28 cellular contexts compared by ENCODE assay signal in genomic region chr21:44831227-44831626, GRCh38. TPM values are rescaled to one million over a fixed set of nuclear protein-coding genes. Genes with fewer than 3 reads are reported as not detected.
A peak's percentile ranks its signal among the peaks of the same experiment; 100 is the strongest.
DNase-seq lines count a peak whose midpoint lies in the region; ATAC-seq, FAIRE-seq and TF ChIP-seq lines count a peak whose summit lies in the region.
"Had no signal": no experiment of that assay in that cellular context is flagged by ENCODE, and none has a peak within 500 bp of the region (broad histone marks: within the 10 kb centered on the region; RNA-seq: fewer than 3 reads in every experiment).

No MANE protein-coding gene starts in this region.

- no peak overlapping the region for H2AFZ ChIP-seq in Karpas-422 (ENCODE audit: low read length)
- H2AFZ ChIP-seq in K562 (ENCODE audit: low read depth, low read length), result no peak overlapping the region

- no peaks in the 10 kb centered on the region for H3K9me1 ChIP-seq in K562 (ENCODE audit: control insufficient read depth, insufficient read depth, low read length)

- peak overlapping the region; percentile 16 for H3K4me2 ChIP-seq in Karpas-422 (ENCODE audit: low read depth, low read length, poor library complexity, severe bottlenecking)
- no peak overlapping the region for H3K4me2 ChIP-seq in K562 (ENCODE audit: insufficient read depth, low read length)

- ATAC-seq in K562 (no peak), GM19397 (IDR thresholded peaks at IDR 0.05; ENCODE audit: unreplicated experiment) (no peak)
- ATAC-seq: HepG2; natural killer cell treated with Interleukin-12 subunit alpha and Interleukin-12 subunit beta and Interleukin-15 and Interleukin-18, amount 100 ng/mL, for 72 hours; Panc1 had no signal

- TF ChIP-seq CTCF in K562 (IDR thresholded peaks at IDR 0.05 in 2 of 3, conservative IDR thresholded peaks at IDR 0.05 in 1 of 3; ENCODE audit: insufficient read depth in 2 of 3, low read depth in 1 of 3, low read length in 3 of 3), result no peak

- peaks cover 6% of the 10 kb centered on the region for H3K9me3 Mint-ChIP-seq in activated naive CD4-positive, alpha-beta T cell treated with anti-CD3 and anti-CD28 coated beads, Interleukin-2, amount 50 U/mL, for 24 hours
- peaks cover 30% of the 10 kb centered on the region for H3K9me3 Mint-ChIP-seq in activated naive CD4-positive, alpha-beta T cell treated with anti-CD3 and anti-CD28 coated beads, Interleukin-2, amount 10 ng/mL, durations not matched to agents 7 days and 5 days

- no peak for DNase-seq in activated naive CD4-positive, alpha-beta T cell treated with anti-CD3 and anti-CD28 coated beads, Interleukin-2, amount 10 ng/mL, durations not matched to agents 7 days and 5 days
- no peak for DNase-seq in Karpas-422
- no peak for DNase-seq in K562 (ENCODE audit: extremely low read depth in 1 of 4, low spot score in 3 of 4)
- no peak for DNase-seq in UCSD-AML1 (lab: John Stamatoyannopoulos, UW; ENCODE audit: unreplicated experiment)
- no peak for DNase-seq in mucosa of gallbladder (ENCODE audit: low spot score)
- no peak for DNase-seq in stimulated activated CD8-positive, alpha-beta memory T cell treated with anti-CD3 and anti-CD28 coated beads, Interleukin-4, amount 100 ng/mL, for 48 hours
- DNase-seq: activated CD4-positive, alpha-beta T cell treated with anti-CD3 and anti-CD28 coated beads, Interleukin-2, amount 50 U/mL, for 48 hours; activated CD4-positive, CD25-positive, alpha-beta regulatory T cell; activated CD8-positive, alpha-beta memory T cell treated with anti-CD3 and anti-CD28 coated beads, Interleukin-2, amount 50 U/mL, for 4 hours; activated gamma-delta T cell treated with Interleukin-2 at 50 U/mL for 16 hours; BE2C; brain microvascular endothelial cell; Calu3; GOT3; left ventricle myocardium inferior; NCI-H1048; NCI-H1694; SHP77; stomach; T1000; thyroid gland had no signal

- POLR2A ChIA-PET in K562 (lab: Yijun Ruan, JAX), result no interaction called here

- H3K79me2 ChIP-seq in Karpas-422 (ENCODE audit: low read length), result no peaks in the 10 kb centered on the region
- H3K79me2 ChIP-seq in K562 (ENCODE audit: control insufficient read depth, insufficient read depth, low read length), result no peaks in the 10 kb centered on the region

- TF ChIP-seq EP300 in K562 (IDR thresholded peaks at IDR 0.05; ENCODE audit: low read length), result no peak

- H4K20me1 ChIP-seq in Karpas-422 (ENCODE audit: insufficient read depth, low read depth, low read length) (no peaks in the 10 kb centered on the region), K562 (replicated peaks; ENCODE audit: control insufficient read depth, insufficient read depth, low read length) (no peaks in the 10 kb centered on the region)

- no peak for TF ChIP-seq POLR2A in K562 (conservative IDR thresholded peaks at IDR 0.05)

- no TSS peak for BruUV-seq in K562 (replicated peaks; lab: Mats Ljungman, UMichigan)

- peaks cover 11% of the 10 kb centered on the region for H3K36me3 Mint-ChIP-seq in activated naive CD4-positive, alpha-beta T cell treated with anti-CD3 and anti-CD28 coated beads, Interleukin-2, amount 50 U/mL, for 24 hours
- H3K36me3 Mint-ChIP-seq in activated naive CD4-positive, alpha-beta T cell treated with anti-CD3 and anti-CD28 coated beads, Interleukin-2, amount 10 ng/mL, durations not matched to agents 7 days and 5 days, result peaks cover 7% of the 10 kb centered on the region

- peaks cover 12% of the 10 kb centered on the region for H3K9me3 ChIP-seq in Karpas-422 (ENCODE audit: low read length)
- peaks cover 16% of the 10 kb centered on the region for H3K9me3 ChIP-seq in K562 (replicated peaks; ENCODE audit: control insufficient read depth, insufficient read depth, low read depth, low read length)
- H3K9me3 ChIP-seq: BE2C, thyroid gland had no signal

- H3K4me3 ChIP-seq in Karpas-422 (ENCODE audit: low read length), result no peak overlapping the region
- no peak overlapping the region for H3K4me3 ChIP-seq in K562
- H3K4me3 ChIP-seq: left ventricle myocardium inferior, skin epidermis, stomach, thyroid gland had no signal

- H3K27ac ChIP-seq in Karpas-422 (ENCODE audit: low read length) (no peak overlapping the region), K562 (ENCODE audit: extremely low read depth, low read depth, low read length) (no peak overlapping the region)
- H3K27ac ChIP-seq: brain microvascular endothelial cell, left ventricle myocardium inferior, skin epidermis, stomach, thyroid gland had no signal

- H3K36me3 ChIP-seq in Karpas-422 (ENCODE audit: insufficient read depth, low read length) (no peaks in the 10 kb centered on the region), K562 (ENCODE audit: control insufficient read depth, insufficient read depth, low read length) (no peaks in the 10 kb centered on the region)
- H3K36me3 ChIP-seq: BE2C, brain microvascular endothelial cell, left ventricle myocardium inferior, stomach, thyroid gland had no signal

- H3K9ac ChIP-seq in Karpas-422 (ENCODE audit: low read length), result no peak overlapping the region
- no peak overlapping the region for H3K9ac ChIP-seq in K562 (ENCODE audit: insufficient read depth in 1 of 2, low read depth in 2 of 2, low read length in 2 of 2)

- in situ Hi-C loops in K562 (cut with MboI), result no loop called here

- TF ChIP-seq RAD21 in K562 (CRISPR knock-in tag; conservative IDR thresholded peaks at IDR 0.05 in 1 of 2, IDR thresholded peaks at IDR 0.05 in 1 of 2), result no peak

- WGBS in K562 (ENCODE audit: insufficient coverage, low coverage, missing lambda C conversion rate), result 5% methylated on average over 6 of the region's 6 CpGs

- H3K4me3 Mint-ChIP-seq in activated naive CD4-positive, alpha-beta T cell treated with anti-CD3 and anti-CD28 coated beads, Interleukin-2, amount 50 U/mL, for 24 hours, result no peak overlapping the region
- no peak overlapping the region for H3K4me3 Mint-ChIP-seq in activated naive CD4-positive, alpha-beta T cell treated with anti-CD3 and anti-CD28 coated beads, Interleukin-2, amount 10 ng/mL, durations not matched to agents 7 days and 5 days
- H3K4me3 Mint-ChIP-seq: natural killer cell treated with Interleukin-12 subunit alpha and Interleukin-12 subunit beta and Interleukin-15 and Interleukin-18, amount 100 ng/mL, for 72 hours had no signal

- no peak for FAIRE-seq in K562 (lab: Jason Lieb, UNC)
- FAIRE-seq: HepG2, islet of Langerhans had no signal

- CTCF ChIA-PET in activated naive CD4-positive, alpha-beta T cell treated with anti-CD3 and anti-CD28 coated beads, Interleukin-2, amount 10 ng/mL, durations not matched to agents 7 days and 5 days (lab: Charles Lee), result no interaction called here
- CTCF ChIA-PET in K562 (lab: Yijun Ruan, JAX; ENCODE audit: low intra/inter-chr PET ratio), result interaction anchor here (0.7 kb wide), 1 partner anchor 10 kb away, joined by 3 read pairs; no protein-coding TSS in a partner anchor

- H3K9me2 ChIP-seq in Karpas-422 (replicated peaks; ENCODE audit: insufficient read depth, low read length), result no peaks in the 10 kb centered on the region

- peaks cover 9% of the 10 kb centered on the region for H3K4me1 ChIP-seq in Karpas-422 (ENCODE audit: low read length)
- peaks cover 15 to 22% of the 10 kb centered on the region in 2 experiments for H3K4me1 ChIP-seq in K562 (replicated peaks in 1 of 2; ENCODE audit: control insufficient read depth in 2 of 2, insufficient read depth in 2 of 2, low read length in 2 of 2)
- H3K4me1 ChIP-seq: BE2C, left ventricle myocardium inferior had no signal

- peaks cover 10% of the 10 kb centered on the region; the same call in 1 of the 2 replicates for H3K27me3 ChIP-seq in Karpas-422 (ENCODE audit: low read length)
- no peaks in the 10 kb centered on the region for H3K27me3 ChIP-seq in K562 (ENCODE audit: control insufficient read depth in 2 of 2, insufficient read depth in 2 of 2, low read length in 2 of 2)
- H3K27me3 ChIP-seq: BE2C, brain microvascular endothelial cell, thyroid gland had no signal

- H3K27me3 Mint-ChIP-seq in activated naive CD4-positive, alpha-beta T cell treated with anti-CD3 and anti-CD28 coated beads, Interleukin-2, amount 50 U/mL, for 24 hours, result no peaks in the 10 kb centered on the region
- H3K27me3 Mint-ChIP-seq in activated naive CD4-positive, alpha-beta T cell treated with anti-CD3 and anti-CD28 coated beads, Interleukin-2, amount 10 ng/mL, durations not matched to agents 7 days and 5 days, result peaks cover 42% of the 10 kb centered on the region
- H3K27me3 Mint-ChIP-seq: natural killer cell treated with Interleukin-12 subunit alpha and Interleukin-12 subunit beta and Interleukin-15 and Interleukin-18, amount 100 ng/mL, for 72 hours had no signal

- intact Hi-C loops in K562 (cut with micrococcal nuclease), result loop anchor here (10.0 kb wide), 1 partner anchor 786 kb away; no protein-coding TSS in a partner anchor

- peak overlapping the region; percentile 80 for H3K27ac Mint-ChIP-seq in activated naive CD4-positive, alpha-beta T cell treated with anti-CD3 and anti-CD28 coated beads, Interleukin-2, amount 50 U/mL, for 24 hours
- no peak overlapping the region for H3K27ac Mint-ChIP-seq in activated naive CD4-positive, alpha-beta T cell treated with anti-CD3 and anti-CD28 coated beads, Interleukin-2, amount 10 ng/mL, durations not matched to agents 7 days and 5 days
- H3K27ac Mint-ChIP-seq: natural killer cell treated with Interleukin-12 subunit alpha and Interleukin-12 subunit beta and Interleukin-15 and Interleukin-18, amount 100 ng/mL, for 72 hours had no signal

- H3K4me1 Mint-ChIP-seq in activated naive CD4-positive, alpha-beta T cell treated with anti-CD3 and anti-CD28 coated beads, Interleukin-2, amount 50 U/mL, for 24 hours, result peaks cover 29% of the 10 kb centered on the region
- peaks cover 5% of the 10 kb centered on the region for H3K4me1 Mint-ChIP-seq in activated naive CD4-positive, alpha-beta T cell treated with anti-CD3 and anti-CD28 coated beads, Interleukin-2, amount 10 ng/mL, durations not matched to agents 7 days and 5 days

RNA-seq across cellular contexts. Expression of gene SUMO3, which starts 13.4 kb away (rescaled TPM):
- total RNA-seq in Karpas-422 (2014; rRNA removed; shearing (Covaris generic); ENCODE audit: low replicate concordance), result 70.3 and 80.3 TPM in 2 replicates
- total RNA-seq in K562 (2011; cell fraction: chromatin; rRNA removed; ENCODE audit: low replicate concordance), result 32.4 and 33.2 TPM in 2 replicates
- total RNA-seq in K562 (2011; cell fraction: nucleolus; rRNA removed), result 27.5 and 32.6 TPM in 2 replicates
- total RNA-seq in K562 (2011; cell fraction: nucleoplasm; rRNA removed), result 42.5 and 55.7 TPM in 2 replicates
- total RNA-seq in K562 (2014; rRNA removed) (95.2 and 118 TPM in 2 replicates), K562 (2014; rRNA removed; fragmentation: Illumina TruSeq; extraction: Trizol) (101 TPM in 2 replicates), K562 (2015; rRNA removed; fragmentation: Illumina TruSeq; extraction: Trizol) (111 and 113 TPM in 2 replicates), K562 (2021) (120 TPM in 2 replicates), mucosa of gallbladder (70.5 TPM)
- polyA plus RNA-seq in K562 (2011; rRNA removed) (110 and 128 TPM in 2 replicates), K562 (2014; fragmentation: Illumina TruSeq; extraction: Trizol) (142 and 144 TPM in 2 replicates), K562 (2014; fragmentation: Nextera tagmentation; extraction: Ambion mirVana) (10 to 100 TPM; 13.9 to 21.6 TPM), K562 (2014; rRNA removed) (143 and 146 TPM in 2 replicates)
- polyA plus RNA-seq in K562 (2011; cell fraction: cytosol; rRNA removed), result 132 and 183 TPM in 2 replicates
- polyA plus RNA-seq in K562 (2011; cell fraction: nucleus; rRNA removed), result 41.4 and 52.1 TPM in 2 replicates
- 95.3 and 142 TPM in 2 replicates for polyA plus RNA-seq in K562 (2012)
- polyA minus RNA-seq in K562 (2011; rRNA and poly(A)+ RNA removed), result 105 and 120 TPM in 2 replicates
- polyA minus RNA-seq in K562 (2011; cell fraction: cytosol; rRNA and poly(A)+ RNA removed), result 70.3 and 71.5 TPM in 2 replicates
- 18.8 and 32.3 TPM in 2 replicates for polyA minus RNA-seq in K562 (2011; cell fraction: nucleus; rRNA and poly(A)+ RNA removed)

RNA-seq across cellular contexts. Expression of gene UBE2G2, which starts 29.6 kb away (rescaled TPM):
- total RNA-seq in Karpas-422 (2014; rRNA removed; shearing (Covaris generic); ENCODE audit: low replicate concordance), result 126 and 148 TPM in 2 replicates
- 217 and 395 TPM in 2 replicates for total RNA-seq in K562 (2011; cell fraction: chromatin; rRNA removed; ENCODE audit: low replicate concordance)
- total RNA-seq in K562 (2011; cell fraction: nucleolus; rRNA removed), result 127 and 140 TPM in 2 replicates
- total RNA-seq in K562 (2011; cell fraction: nucleoplasm; rRNA removed), result 222 and 291 TPM in 2 replicates
- total RNA-seq in K562 (2014; rRNA removed) (122 and 148 TPM in 2 replicates), K562 (2014; rRNA removed; fragmentation: Illumina TruSeq; extraction: Trizol) (109 and 112 TPM in 2 replicates), K562 (2015; rRNA removed; fragmentation: Illumina TruSeq; extraction: Trizol) (99.0 and 112 TPM in 2 replicates), K562 (2021) (131 and 140 TPM in 2 replicates), mucosa of gallbladder (74.4 TPM)
- polyA plus RNA-seq in K562 (2011; rRNA removed) (210 and 225 TPM in 2 replicates), K562 (2014; fragmentation: Illumina TruSeq; extraction: Trizol) (198 and 202 TPM in 2 replicates), K562 (2014; fragmentation: Nextera tagmentation; extraction: Ambion mirVana) (10 to 100 TPM; 47.5 to 74.3 TPM), K562 (2014; rRNA removed) (200 and 297 TPM in 2 replicates)
- 249 and 260 TPM in 2 replicates for polyA plus RNA-seq in K562 (2011; cell fraction: cytosol; rRNA removed)
- 234 and 303 TPM in 2 replicates for polyA plus RNA-seq in K562 (2011; cell fraction: nucleus; rRNA removed)
- 119 and 202 TPM in 2 replicates for polyA plus RNA-seq in K562 (2012)
- polyA minus RNA-seq in K562 (2011; rRNA and poly(A)+ RNA removed), result 146 and 179 TPM in 2 replicates
- polyA minus RNA-seq in K562 (2011; cell fraction: cytosol; rRNA and poly(A)+ RNA removed), result 83.5 and 87.6 TPM in 2 replicates
- polyA minus RNA-seq in K562 (2011; cell fraction: nucleus; rRNA and poly(A)+ RNA removed), result 115 and 148 TPM in 2 replicates

RNA-seq across cellular contexts. Expression of gene PTTG1IP, which starts 42.3 kb away (rescaled TPM):
- total RNA-seq in Karpas-422 (2014; rRNA removed; shearing (Covaris generic); ENCODE audit: low replicate concordance), result 37.8 and 44.7 TPM in 2 replicates
- 109 and 139 TPM in 2 replicates for total RNA-seq in K562 (2011; cell fraction: chromatin; rRNA removed; ENCODE audit: low replicate concordance)
- total RNA-seq in K562 (2011; cell fraction: nucleolus; rRNA removed), result 131 and 151 TPM in 2 replicates
- total RNA-seq in K562 (2011; cell fraction: nucleoplasm; rRNA removed), result 146 and 174 TPM in 2 replicates
- 85.4 and 97.6 TPM in 2 replicates for total RNA-seq in K562 (2014; rRNA removed)
- 65.7 and 66.2 TPM in 2 replicates for total RNA-seq in K562 (2014; rRNA removed; fragmentation: Illumina TruSeq; extraction: Trizol)
- total RNA-seq in K562 (2015; rRNA removed; fragmentation: Illumina TruSeq; extraction: Trizol), result 92.9 and 98.7 TPM in 2 replicates
- 99.3 and 99.5 TPM in 2 replicates for total RNA-seq in K562 (2021)
- polyA plus RNA-seq in K562 (2011; rRNA removed), result 92.4 and 138 TPM in 2 replicates
- polyA plus RNA-seq in K562 (2011; cell fraction: cytosol; rRNA removed), result 79.9 and 115 TPM in 2 replicates
- polyA plus RNA-seq in K562 (2011; cell fraction: nucleus; rRNA removed), result 69.1 and 123 TPM in 2 replicates
- polyA plus RNA-seq in K562 (2012), result 77.4 and 167 TPM in 2 replicates
- polyA plus RNA-seq in K562 (2014; fragmentation: Illumina TruSeq; extraction: Trizol), result 77.0 and 77.8 TPM in 2 replicates
- 1 to 10 TPM; 5.0 to 9.2 TPM for polyA plus RNA-seq in K562 (2014; fragmentation: Nextera tagmentation; extraction: Ambion mirVana)
- polyA plus RNA-seq in K562 (2014; rRNA removed), result 82.4 and 86.9 TPM in 2 replicates
- 54.1 and 70.2 TPM in 2 replicates for polyA minus RNA-seq in K562 (2011; rRNA and poly(A)+ RNA removed)
- 69.1 and 114 TPM in 2 replicates for polyA minus RNA-seq in K562 (2011; cell fraction: cytosol; rRNA and poly(A)+ RNA removed)
- 17.4 and 40.2 TPM in 2 replicates for polyA minus RNA-seq in K562 (2011; cell fraction: nucleus; rRNA and poly(A)+ RNA removed)
- 295 TPM for total RNA-seq in mucosa of gallbladder
